Comparison of ENCODE assay signal across 15 cellular contexts in the genomic region with DNA sequence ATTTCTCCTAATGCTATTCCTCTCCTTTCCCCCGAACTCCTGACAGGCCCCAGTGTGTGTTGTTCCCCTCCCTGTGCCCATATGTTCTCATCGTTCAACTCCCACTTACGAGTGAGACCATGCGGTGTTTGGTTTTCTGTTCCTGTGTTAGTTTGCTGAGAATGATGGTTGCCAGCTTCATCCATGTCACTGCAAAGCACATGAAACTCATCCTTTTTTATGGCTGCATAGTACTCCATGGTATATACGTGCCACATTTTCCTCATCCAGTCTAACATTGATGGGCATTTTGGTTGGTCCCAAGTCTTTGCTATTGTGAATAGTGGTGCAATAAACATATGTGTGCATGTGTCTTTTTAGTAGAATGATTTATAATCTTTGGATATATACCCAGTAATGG. TPM values are rescaled to one million over a fixed set of nuclear protein-coding genes. Genes with fewer than 3 reads are reported as not detected.
"Had no signal": no experiment of that assay in that cellular context is flagged by ENCODE, and none has a peak within 500 bp of the region (broad histone marks: within the 10 kb centered on the region; RNA-seq: fewer than 3 reads in every experiment).

No MANE protein-coding gene starts in this region.

RNA-seq across cellular contexts. Expression of gene WNT16, which starts 38.9 kb away (rescaled TPM):
- total RNA-seq: activated naive CD4-positive, alpha-beta T cell treated with anti-CD3 and anti-CD28 coated beads for 36 hours; activated naive CD4-positive, alpha-beta T cell treated with anti-CD3 and anti-CD28 coated beads, Interleukin-2, amount 50 U/mL, for 72 hours; activated naive CD8-positive, alpha-beta T cell treated with anti-CD3 and anti-CD28 coated beads for 36 hours; activated naive CD8-positive, alpha-beta T cell treated with anti-CD3 and anti-CD28 coated beads, Interleukin-2, amount 10 ng/mL, durations not matched to agents 7 days and 5 days; activated T-cell treated with anti-CD3 and anti-CD28 coated beads, Interleukin-2, amount 50 U/mL, for 72 hours; activated T-helper 1 cell treated with anti-CD3 and anti-CD28 coated beads, Interleukin-12 subunit alpha, Interleukin-12 subunit beta, Interleukin-2, Interleukin-4 antibody, amounts not matched to agents 30 ng/mL and 10 ng/mL and 1 ng/mL, durations not matched to agents 14 hours and 24 hours and 36 hours; activated T-helper 17 cell treated with anti-CD3 and anti-CD28 coated beads, Interleukin-2, amount 50 U/mL, for 72 hours; activated T-helper 2 cell treated with anti-CD3 and anti-CD28 coated beads, Interferon-gamma antibody, Interleukin-2, Interleukin-4, amounts not matched to agents 10 μg/mL and 5 μg/mL and 100 μg/mL, durations not matched to agents 14 hours and 24 hours and 36 hours; aorta; ascending aorta; body of pancreas; bronchial epithelial cell; cardiac muscle cell; chondrocyte had no signal
- polyA plus RNA-seq: adipose tissue, aorta, cardiac muscle cell had no signal
